Comparison of ENCODE assay signal across 8 cellular contexts in the genomic region with DNA sequence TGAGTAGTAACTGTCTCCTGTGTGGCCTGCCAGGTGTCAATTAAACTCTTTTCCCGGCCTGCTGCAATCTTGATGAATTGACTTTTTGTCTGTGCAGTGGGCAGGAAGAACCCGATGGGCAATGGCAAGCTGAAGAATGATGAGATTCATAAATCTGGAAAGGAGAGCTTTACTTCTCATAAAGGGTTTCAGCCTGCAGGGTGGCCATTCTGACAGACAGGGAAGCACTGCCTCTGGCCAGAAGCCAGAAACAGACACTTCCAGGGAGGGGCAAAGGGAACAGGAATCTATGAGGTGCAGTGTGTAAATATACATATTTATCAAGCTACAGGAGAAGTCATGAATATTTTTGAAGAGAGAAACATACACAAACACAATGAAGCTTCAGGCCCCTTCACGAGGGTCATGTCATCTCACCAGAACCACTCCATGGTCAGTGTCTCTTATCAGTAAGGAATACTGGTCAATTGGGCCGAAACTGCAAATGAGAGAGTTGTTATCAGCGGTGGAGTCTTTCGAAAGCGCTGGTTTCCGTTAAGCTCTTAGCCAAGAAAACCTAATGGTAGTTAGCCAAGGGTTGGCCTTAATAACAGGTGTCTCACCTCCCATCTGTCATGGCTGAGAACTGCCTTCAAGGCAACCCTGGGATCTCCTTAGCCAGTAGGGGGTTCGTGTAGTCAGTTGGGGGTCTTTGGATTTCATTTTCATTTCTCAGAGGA. TPM values are rescaled to one million over a fixed set of nuclear protein-coding genes. Genes with fewer than 3 reads are reported as not detected.
DNase-seq lines count a peak whose midpoint lies in the region; ATAC-seq and TF ChIP-seq lines count a peak whose summit lies in the region.

No MANE protein-coding gene starts in this region.

- no peak for DNase-seq in effector memory CD4-positive, alpha-beta T cell
- no peak for DNase-seq in natural killer cell treated with Interleukin-12 subunit alpha and Interleukin-12 subunit beta and Interleukin-15 and Interleukin-18, amount 100 ng/mL, for 72 hours (ENCODE audit: low spot score)
- DNase-seq in NCI-H187 (lab: John Stamatoyannopoulos, UW) (no peak), occipital lobe (lab: John Stamatoyannopoulos, UW) (no peak), nucleus accumbens (lab: John Stamatoyannopoulos, UW) (no peak), NCI-H1694 (lab: John Stamatoyannopoulos, UW) (no peak)

- H3K27me3 ChIP-seq in DOHH2 (ENCODE audit: control insufficient read depth, low read length) (no peaks in the 10 kb centered on the region), OCI-LY3 (ENCODE audit: low read depth, low read length) (no peaks in the 10 kb centered on the region)
- H3K27me3 ChIP-seq in effector memory CD4-positive, alpha-beta T cell (replicated peaks; ENCODE audit: control insufficient read depth, insufficient read depth, low read length, poor library complexity, severe bottlenecking), result no peaks in the 10 kb centered on the region

- peaks cover 6% of the 10 kb centered on the region for H3F3A ChIP-seq in DOHH2 (ENCODE audit: control insufficient read depth, insufficient read depth)

- H3K4me3 ChIP-seq in DOHH2 (ENCODE audit: low read length), result peak overlapping the region; percentile 99
- peak overlapping the region; percentile 83 for H3K4me3 ChIP-seq in OCI-LY3 (ENCODE audit: low read length)
- peak overlapping the region; percentile 63 for H3K4me3 ChIP-seq in effector memory CD4-positive, alpha-beta T cell (ENCODE audit: insufficient read depth, low read depth, low read length, poor library complexity, severe bottlenecking)

- peak overlapping the region; percentile 95 to 99 for H3K27ac Mint-ChIP-seq in natural killer cell treated with Interleukin-12 subunit alpha and Interleukin-12 subunit beta and Interleukin-15 and Interleukin-18, amount 100 ng/mL, for 72 hours

- TF ChIP-seq CTCF in DOHH2 (IDR thresholded peaks at IDR 0.05; ENCODE audit: low read depth, low read length, poor library complexity, severe bottlenecking) (no peak), OCI-LY3 (IDR thresholded peaks at IDR 0.05; ENCODE audit: low read depth, low read length) (no peak)

- H3K79me2 ChIP-seq in DOHH2 (ENCODE audit: control insufficient read depth, low read length) (peaks cover 23% of the 10 kb centered on the region), OCI-LY3 (ENCODE audit: low read length) (peaks cover 9% of the 10 kb centered on the region)

- H3K36me3 Mint-ChIP-seq in natural killer cell treated with Interleukin-12 subunit alpha and Interleukin-12 subunit beta and Interleukin-15 and Interleukin-18, amount 100 ng/mL, for 72 hours, result no peaks in the 10 kb centered on the region

- no peak overlapping the region for H2AFZ ChIP-seq in OCI-LY3 (ENCODE audit: low read depth, low read length)

- peaks cover 31 to 41% of the 10 kb centered on the region in 2 donors for H3K4me1 Mint-ChIP-seq in natural killer cell treated with Interleukin-12 subunit alpha and Interleukin-12 subunit beta and Interleukin-15 and Interleukin-18, amount 100 ng/mL, for 72 hours (ENCODE audit: low read depth in 2 of 2)

- H4K20me1 ChIP-seq in DOHH2 (ENCODE audit: control insufficient read depth, insufficient read depth, low read depth, low read length), result no peaks in the 10 kb centered on the region
- H4K20me1 ChIP-seq in OCI-LY3 (ENCODE audit: insufficient read depth, low read length), result peaks cover 3% of the 10 kb centered on the region; the same call in 1 of the 2 replicates

- H3K9me3 ChIP-seq in DOHH2 (ENCODE audit: control insufficient read depth, insufficient read depth, low read length) (no peaks in the 10 kb centered on the region), OCI-LY3 (ENCODE audit: insufficient read depth, low read length) (no peaks in the 10 kb centered on the region)
- H3K9me3 ChIP-seq in effector memory CD4-positive, alpha-beta T cell (ENCODE audit: control insufficient read depth, low read length), result no peaks in the 10 kb centered on the region

- ATAC-seq in natural killer cell treated with Interleukin-12 subunit alpha and Interleukin-12 subunit beta and Interleukin-15 and Interleukin-18, amount 100 ng/mL, for 72 hours, result no peak

- H3K4me2 ChIP-seq in DOHH2 (ENCODE audit: low read length), result peak overlapping the region; percentile 93
- H3K4me2 ChIP-seq in OCI-LY3 (ENCODE audit: low read length), result peak overlapping the region; percentile 86

- no peaks in the 10 kb centered on the region for H3K27me3 Mint-ChIP-seq in natural killer cell treated with Interleukin-12 subunit alpha and Interleukin-12 subunit beta and Interleukin-15 and Interleukin-18, amount 100 ng/mL, for 72 hours

- no peaks in the 10 kb centered on the region for H3K9me2 ChIP-seq in DOHH2 (replicated peaks; ENCODE audit: control insufficient read depth, low read length)

- H3K4me1 ChIP-seq in DOHH2 (ENCODE audit: control insufficient read depth, low read length), result peaks cover 21% of the 10 kb centered on the region
- H3K4me1 ChIP-seq in OCI-LY3 (ENCODE audit: low read length), result peaks cover 10% of the 10 kb centered on the region
- peaks cover 9% of the 10 kb centered on the region for H3K4me1 ChIP-seq in effector memory CD4-positive, alpha-beta T cell (ENCODE audit: control insufficient read depth, insufficient read depth, low read length, poor library complexity, severe bottlenecking)

- H3K9me3 Mint-ChIP-seq in natural killer cell treated with Interleukin-12 subunit alpha and Interleukin-12 subunit beta and Interleukin-15 and Interleukin-18, amount 100 ng/mL, for 72 hours, result no peaks in the 10 kb centered on the region

- H3K9ac ChIP-seq in OCI-LY3 (ENCODE audit: low read length), result peak overlapping the region; percentile 93

- peak overlapping the region; percentile 91 for H3K27ac ChIP-seq in DOHH2 (ENCODE audit: low read depth, low read length)
- peak overlapping the region; percentile 95 for H3K27ac ChIP-seq in OCI-LY3 (ENCODE audit: low read length)
- peak overlapping the region; percentile 97 for H3K27ac ChIP-seq in effector memory CD4-positive, alpha-beta T cell (ENCODE audit: insufficient read depth, low read length, poor library complexity, severe bottlenecking)

- H3K4me3 Mint-ChIP-seq in natural killer cell treated with Interleukin-12 subunit alpha and Interleukin-12 subunit beta and Interleukin-15 and Interleukin-18, amount 100 ng/mL, for 72 hours, result peak overlapping the region; percentile 82

- H3K36me3 ChIP-seq in DOHH2 (ENCODE audit: control insufficient read depth, low read length) (peaks cover 32% of the 10 kb centered on the region), OCI-LY3 (replicated peaks; ENCODE audit: low read depth, low read length) (peaks cover 2% of the 10 kb centered on the region)
- peaks cover 15% of the 10 kb centered on the region for H3K36me3 ChIP-seq in effector memory CD4-positive, alpha-beta T cell (ENCODE audit: control insufficient read depth, insufficient read depth, low read length)

RNA-seq across cellular contexts. Expression of a gene that starts 1.3 kb away (rescaled TPM):
- total RNA-seq in natural killer cell treated with Interleukin-12 subunit alpha and Interleukin-12 subunit beta and Interleukin-15 and Interleukin-18, amount 100 ng/mL, for 72 hours, result 100 to 1,000 TPM; 217 to 295 TPM
- total RNA-seq in occipital lobe, result 38.1 TPM

RNA-seq across cellular contexts. Expression of a gene that starts 6.7 kb away (rescaled TPM):
- 100 to 1,000 TPM; 300 to 380 TPM for total RNA-seq in natural killer cell treated with Interleukin-12 subunit alpha and Interleukin-12 subunit beta and Interleukin-15 and Interleukin-18, amount 100 ng/mL, for 72 hours
- total RNA-seq in occipital lobe, result 22.9 TPM

RNA-seq across cellular contexts. Expression of a gene that starts 38.8 kb away (rescaled TPM):
- total RNA-seq in natural killer cell treated with Interleukin-12 subunit alpha and Interleukin-12 subunit beta and Interleukin-15 and Interleukin-18, amount 100 ng/mL, for 72 hours, result 10 to 100 TPM; 29.7 to 30.1 TPM
- 9.4 TPM for total RNA-seq in occipital lobe

RNA-seq across cellular contexts. Expression of a gene that starts 39.1 kb away (rescaled TPM):
- 10 to 100 TPM; 19.5 to 40.1 TPM for total RNA-seq in natural killer cell treated with Interleukin-12 subunit alpha and Interleukin-12 subunit beta and Interleukin-15 and Interleukin-18, amount 100 ng/mL, for 72 hours
- 20.6 TPM for total RNA-seq in occipital lobe

Comparison
In these comparisons a context has a peak if more than half of its experiments do, and no peak if none do; other contexts are left out.
1. RNA of a gene that starts 6.7 kb away (total RNA-seq): 300 to 380 TPM in natural killer cell treated with Interleukin-12 subunit alpha and Interleukin-12 subunit beta and Interleukin-15 and Interleukin-18, amount 100 ng/mL, for 72 hours; 22.9 TPM in occipital lobe (single experiment); every median in the first group is over 10 times any median in the second.
2. Peak in every context shown above with its lines, with median percentiles within 50 percentile points of each other: H3K27ac ChIP-seq and H3K4me3 ChIP-seq.